ENCODE assay signal across 1 cellular context in genomic region chr6:163728442-163729126, GRCh38.
TF ChIP-seq lines count a peak whose summit lies in the region.

No MANE protein-coding gene starts in this region.

TF ChIP-seq in K562, 482 proteins besides CTCF, POLR2A, EP300 and RAD21:
- TF ChIP-seq ZBTB33 (CRISPR knock-in tag; IDR thresholded peaks at IDR 0.05) (peak; percentile 82), FOXJ2 (tag; IDR thresholded peaks at IDR 0.05) (no peak), SMARCB1 (IDR thresholded peaks at IDR 0.05; ENCODE audit: insufficient read length, low read depth) (no peak)
